In the genomic region with DNA sequence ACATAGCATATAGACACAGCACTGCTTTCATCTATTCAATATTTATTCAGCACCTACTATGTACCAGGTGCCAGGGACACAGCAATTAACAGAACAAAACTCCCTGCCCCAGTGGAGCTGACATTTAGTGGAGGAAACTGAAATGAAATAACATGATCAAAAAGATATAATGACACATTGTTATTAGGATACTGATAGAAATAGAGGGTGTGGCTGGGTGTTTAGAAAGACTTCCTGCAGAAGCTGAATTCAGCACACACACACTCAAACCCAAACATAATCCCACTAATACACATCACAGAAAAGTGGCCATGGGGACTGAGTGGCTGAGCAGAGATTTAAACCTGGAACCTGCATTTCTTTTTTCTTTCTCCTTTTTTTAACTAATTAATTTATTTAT, we compare ENCODE assay signal across 28 cellular contexts. TPM values are rescaled to one million over a fixed set of nuclear protein-coding genes. Genes with fewer than 3 reads are reported as not detected.
DNase-seq lines count a peak whose midpoint lies in the region; ATAC-seq and TF ChIP-seq lines count a peak whose summit lies in the region.
"Had no signal": no experiment of that assay in that cellular context is flagged by ENCODE, and none has a peak within 500 bp of the region (broad histone marks: within the 10 kb centered on the region; RNA-seq: fewer than 3 reads in every experiment).

No MANE protein-coding gene starts in this region.

- peak overlapping the region in 1 of 2 donors; percentile 92 for H3K4me3 Mint-ChIP-seq in activated T-cell treated with anti-CD3 and anti-CD28 coated beads, Interleukin-2, amount 50 U/mL, for 72 hours
- peak overlapping the region; percentile 61 for H3K4me3 Mint-ChIP-seq in CD8-positive, alpha-beta T cell
- H3K4me3 Mint-ChIP-seq in activated T-helper 1 cell treated with anti-CD3 and anti-CD28 coated beads, Interleukin-12 subunit alpha, Interleukin-12 subunit beta, Interleukin-2, Interleukin-4 antibody, amounts not matched to agents 30 ng/mL and 10 ng/mL and 1 ng/mL, durations not matched to agents 14 hours and 24 hours and 36 hours, result peak overlapping the region; percentile 90
- H3K4me3 Mint-ChIP-seq in natural killer cell treated with Interleukin-12 subunit alpha and Interleukin-12 subunit beta and Interleukin-15 and Interleukin-18, amount 100 ng/mL, for 72 hours, result peak overlapping the region; percentile 58
- H3K4me3 Mint-ChIP-seq: nephron progenitor cell had no signal

- no peaks in the 10 kb centered on the region for H3K9me3 ChIP-seq in CD8-positive, alpha-beta T cell (ENCODE audit: low read length)
- H3K9me3 ChIP-seq: suprapubic skin, uterus had no signal

- H3K27me3 Mint-ChIP-seq in activated T-cell treated with anti-CD3 and anti-CD28 coated beads, Interleukin-2, amount 50 U/mL, for 72 hours (ENCODE audit: low read depth), result no peaks in the 10 kb centered on the region
- no peaks in the 10 kb centered on the region for H3K27me3 Mint-ChIP-seq in CD8-positive, alpha-beta T cell (ENCODE audit: low read depth)
- H3K27me3 Mint-ChIP-seq in activated T-helper 1 cell treated with anti-CD3 and anti-CD28 coated beads, Interleukin-12 subunit alpha, Interleukin-12 subunit beta, Interleukin-2, Interleukin-4 antibody, amounts not matched to agents 30 ng/mL and 10 ng/mL and 1 ng/mL, durations not matched to agents 14 hours and 24 hours and 36 hours (ENCODE audit: insufficient read depth), result no peaks in the 10 kb centered on the region
- H3K27me3 Mint-ChIP-seq in natural killer cell treated with Interleukin-12 subunit alpha and Interleukin-12 subunit beta and Interleukin-15 and Interleukin-18, amount 100 ng/mL, for 72 hours, result no peaks in the 10 kb centered on the region

- peak overlapping the region; percentile 13 for H3K27ac Mint-ChIP-seq in activated T-cell treated with anti-CD3 and anti-CD28 coated beads, Interleukin-2, amount 50 U/mL, for 72 hours
- peak overlapping the region; percentile 81 for H3K27ac Mint-ChIP-seq in CD8-positive, alpha-beta T cell
- peak overlapping the region; percentile 95 for H3K27ac Mint-ChIP-seq in activated T-helper 1 cell treated with anti-CD3 and anti-CD28 coated beads, Interleukin-12 subunit alpha, Interleukin-12 subunit beta, Interleukin-2, Interleukin-4 antibody, amounts not matched to agents 30 ng/mL and 10 ng/mL and 1 ng/mL, durations not matched to agents 14 hours and 24 hours and 36 hours
- peak overlapping the region; percentile 81 to 94 for H3K27ac Mint-ChIP-seq in natural killer cell treated with Interleukin-12 subunit alpha and Interleukin-12 subunit beta and Interleukin-15 and Interleukin-18, amount 100 ng/mL, for 72 hours
- H3K27ac Mint-ChIP-seq: nephron progenitor cell had no signal

- POLR2A ChIA-PET in CD8-positive, alpha-beta T cell (lab: Charles Lee), result interaction anchor here (0.6 to 5.6 kb wide), 3 partner anchors 12 to 22 kb away, joined by 3 to 48 read pairs (median 12); partner anchors contain the start of gene PDE4A

- DNase-seq in activated T-cell treated with anti-CD3 and anti-CD28 coated beads, Interleukin-2, amount 50 U/mL, for 72 hours, result no peak
- DNase-seq in activated T-cell treated with anti-CD3 and anti-CD28 coated beads, Interleukin-2, amount 50 U/mL, for 1 hour, result no peak
- DNase-seq in CD8-positive, alpha-beta T cell, result no peak
- DNase-seq in activated T-helper 1 cell treated with anti-CD3 and anti-CD28 coated beads, Interleukin-12 subunit alpha, Interleukin-12 subunit beta, Interleukin-2, Interleukin-4 antibody, amounts not matched to agents 30 ng/mL and 10 ng/mL and 1 ng/mL, durations not matched to agents 14 hours and 24 hours and 36 hours (ENCODE audit: low spot score), result no peak
- DNase-seq in natural killer cell treated with Interleukin-12 subunit alpha and Interleukin-12 subunit beta and Interleukin-15 and Interleukin-18, amount 100 ng/mL, for 72 hours (ENCODE audit: low spot score), result no peak
- DNase-seq in amygdala (lab: John Stamatoyannopoulos, UW), result no peak
- DNase-seq in erythroblast (lab: John Stamatoyannopoulos, UW), result no peak
- no peak for DNase-seq in posterior cingulate gyrus
- DNase-seq: activated CD4-positive, CD25-positive, alpha-beta regulatory T cell treated with anti-CD3 and anti-CD28 coated beads, Interleukin-2, amount 50 U/mL, for 72 hours; activated gamma-delta T cell; aorta; caudate nucleus; foreskin keratinocyte; GF-D8; KBM-7; NCI-H146; NCI-H2171 treated with DMSO at 0.1 percent for 48 hours; NCI-H526 treated with DMSO at 0.1 percent for 48 hours; nephron progenitor cell; RPMI8226; stimulated activated CD8-positive, alpha-beta memory T cell treated with anti-CD3 and anti-CD28 coated beads, Interleukin-4, amount 100 ng/mL, for 48 hours; uterus had no signal

- ATAC-seq in activated T-cell treated with anti-CD3 and anti-CD28 coated beads, Interleukin-2, amount 50 U/mL, for 72 hours (replicated peaks in 1 of 2), result no peak
- ATAC-seq in CD8-positive, alpha-beta T cell, result no peak
- ATAC-seq in natural killer cell treated with Interleukin-12 subunit alpha and Interleukin-12 subunit beta and Interleukin-15 and Interleukin-18, amount 100 ng/mL, for 72 hours, result no peak
- ATAC-seq: foreskin keratinocyte, HCT116, left lobe of liver, sciatic nerve, SK-N-SH treated with all-trans-retinoic acid at 6 μM for 48 hours had no signal

- H3K36me3 ChIP-seq in CD8-positive, alpha-beta T cell (ENCODE audit: insufficient read depth, low read length), result no peaks in the 10 kb centered on the region
- H3K36me3 ChIP-seq: suprapubic skin, uterus had no signal

- no peaks in the 10 kb centered on the region for H3K27me3 ChIP-seq in CD8-positive, alpha-beta T cell (ENCODE audit: insufficient read depth, low read length)

- H3K4me3 ChIP-seq in CD8-positive, alpha-beta T cell (ENCODE audit: low read depth, low read length), result no peak overlapping the region
- H3K4me3 ChIP-seq: suprapubic skin, uterus had no signal

- H3K4me1 Mint-ChIP-seq in activated T-cell treated with anti-CD3 and anti-CD28 coated beads, Interleukin-2, amount 50 U/mL, for 72 hours (ENCODE audit: low read depth), result peaks cover 71% of the 10 kb centered on the region
- H3K4me1 Mint-ChIP-seq in CD8-positive, alpha-beta T cell (ENCODE audit: low read depth), result peaks cover 66% of the 10 kb centered on the region
- peaks cover 74% of the 10 kb centered on the region for H3K4me1 Mint-ChIP-seq in activated T-helper 1 cell treated with anti-CD3 and anti-CD28 coated beads, Interleukin-12 subunit alpha, Interleukin-12 subunit beta, Interleukin-2, Interleukin-4 antibody, amounts not matched to agents 30 ng/mL and 10 ng/mL and 1 ng/mL, durations not matched to agents 14 hours and 24 hours and 36 hours (ENCODE audit: low read depth)
- H3K4me1 Mint-ChIP-seq in natural killer cell treated with Interleukin-12 subunit alpha and Interleukin-12 subunit beta and Interleukin-15 and Interleukin-18, amount 100 ng/mL, for 72 hours (ENCODE audit: low read depth in 2 of 2), result peaks cover 56 to 71% of the 10 kb centered on the region in 2 donors

- no peak for TF ChIP-seq CTCF in CD8-positive, alpha-beta T cell (IDR thresholded peaks at IDR 0.05)

- H3K4me1 ChIP-seq in CD8-positive, alpha-beta T cell (ENCODE audit: insufficient read depth, low read length), result peaks cover 69% of the 10 kb centered on the region
- H3K4me1 ChIP-seq: foreskin keratinocyte had no signal

- no peak overlapping the region for H3K27ac ChIP-seq in CD8-positive, alpha-beta T cell (ENCODE audit: low read depth, low read length)
- H3K27ac ChIP-seq: C4-2B, foreskin keratinocyte, suprapubic skin, uterus had no signal

- TF ChIP-seq POLR2A in erythroblast (IDR thresholded peaks at IDR 0.05; ENCODE audit: low read length), result no peak

- H3K36me3 Mint-ChIP-seq in activated T-cell treated with anti-CD3 and anti-CD28 coated beads, Interleukin-2, amount 50 U/mL, for 72 hours (ENCODE audit: insufficient read depth in 2 of 2), result peaks cover 6 to 14% of the 10 kb centered on the region in 2 donors
- peaks cover 5% of the 10 kb centered on the region for H3K36me3 Mint-ChIP-seq in CD8-positive, alpha-beta T cell
- peaks cover 13% of the 10 kb centered on the region for H3K36me3 Mint-ChIP-seq in activated T-helper 1 cell treated with anti-CD3 and anti-CD28 coated beads, Interleukin-12 subunit alpha, Interleukin-12 subunit beta, Interleukin-2, Interleukin-4 antibody, amounts not matched to agents 30 ng/mL and 10 ng/mL and 1 ng/mL, durations not matched to agents 14 hours and 24 hours and 36 hours (ENCODE audit: low read depth)
- peaks cover 9% of the 10 kb centered on the region for H3K36me3 Mint-ChIP-seq in natural killer cell treated with Interleukin-12 subunit alpha and Interleukin-12 subunit beta and Interleukin-15 and Interleukin-18, amount 100 ng/mL, for 72 hours

- CTCF ChIA-PET in CD8-positive, alpha-beta T cell (lab: Charles Lee), result interaction anchor here (1.3 to 25.5 kb wide), 3 partner anchors 18 to 148 kb away, joined by 4 to 620 read pairs (median 7); partner anchors contain the start of gene PDE4A

- H3K9me3 Mint-ChIP-seq in activated T-cell treated with anti-CD3 and anti-CD28 coated beads, Interleukin-2, amount 50 U/mL, for 72 hours, result no peaks in the 10 kb centered on the region
- H3K9me3 Mint-ChIP-seq in CD8-positive, alpha-beta T cell, result no peaks in the 10 kb centered on the region
- H3K9me3 Mint-ChIP-seq in activated T-helper 1 cell treated with anti-CD3 and anti-CD28 coated beads, Interleukin-12 subunit alpha, Interleukin-12 subunit beta, Interleukin-2, Interleukin-4 antibody, amounts not matched to agents 30 ng/mL and 10 ng/mL and 1 ng/mL, durations not matched to agents 14 hours and 24 hours and 36 hours, result no peaks in the 10 kb centered on the region
- no peaks in the 10 kb centered on the region for H3K9me3 Mint-ChIP-seq in natural killer cell treated with Interleukin-12 subunit alpha and Interleukin-12 subunit beta and Interleukin-15 and Interleukin-18, amount 100 ng/mL, for 72 hours
- H3K9me3 Mint-ChIP-seq: nephron progenitor cell had no signal

- intact Hi-C loops in CD8-positive, alpha-beta T cell (cut with DNase I, micrococcal nuclease), result loop anchor here (10.0 kb wide), 3 partner anchors 98 to 968 kb away; partner anchors contain the start of genes ILF3 (in 1 of the 2), KEAP1 (in 1 of the 2) and SWSAP1 (in 1 of the 2)
- intact Hi-C loops in activated T-helper 1 cell treated with anti-CD3 and anti-CD28 coated beads, Interleukin-12 subunit alpha, Interleukin-12 subunit beta, Interleukin-2, Interleukin-4 antibody, amounts not matched to agents 30 ng/mL and 10 ng/mL and 1 ng/mL, durations not matched to agents 14 hours and 24 hours and 36 hours (cut with micrococcal nuclease), result loop anchor here (10.0 kb wide), 1 partner anchor 688 kb away; no protein-coding TSS in a partner anchor
- intact Hi-C loops in posterior cingulate gyrus (cut with DNase I), result no loop called here

RNA-seq across cellular contexts. Expression of gene CDC37, which starts 3.8 kb away (rescaled TPM):
- total RNA-seq in activated T-cell treated with anti-CD3 and anti-CD28 coated beads, Interleukin-2, amount 50 U/mL, for 72 hours, result 100 to 1,000 TPM; 128 to 137 TPM
- 100 to 1,000 TPM; 195 to 196 TPM for total RNA-seq in CD8-positive, alpha-beta T cell
- 320 and 326 TPM in 2 replicates for total RNA-seq in activated T-helper 1 cell treated with anti-CD3 and anti-CD28 coated beads, Interleukin-12 subunit alpha, Interleukin-12 subunit beta, Interleukin-2, Interleukin-4 antibody, amounts not matched to agents 30 ng/mL and 10 ng/mL and 1 ng/mL, durations not matched to agents 14 hours and 24 hours and 36 hours
- 100 to 1,000 TPM; 228 to 368 TPM for total RNA-seq in natural killer cell treated with Interleukin-12 subunit alpha and Interleukin-12 subunit beta and Interleukin-15 and Interleukin-18, amount 100 ng/mL, for 72 hours

RNA-seq across cellular contexts. Expression of gene PDE4A, which starts 13.2 kb away (rescaled TPM):
- 10 to 100 TPM; 21.8 to 36.8 TPM for total RNA-seq in activated T-cell treated with anti-CD3 and anti-CD28 coated beads, Interleukin-2, amount 50 U/mL, for 72 hours
- 10 to 100 TPM; 21.1 to 23.6 TPM for total RNA-seq in CD8-positive, alpha-beta T cell
- 67.7 and 71.1 TPM in 2 replicates for total RNA-seq in activated T-helper 1 cell treated with anti-CD3 and anti-CD28 coated beads, Interleukin-12 subunit alpha, Interleukin-12 subunit beta, Interleukin-2, Interleukin-4 antibody, amounts not matched to agents 30 ng/mL and 10 ng/mL and 1 ng/mL, durations not matched to agents 14 hours and 24 hours and 36 hours
- total RNA-seq in natural killer cell treated with Interleukin-12 subunit alpha and Interleukin-12 subunit beta and Interleukin-15 and Interleukin-18, amount 100 ng/mL, for 72 hours, result 10 to 100 TPM; 14.5 to 46.6 TPM

RNA-seq across cellular contexts. Expression of gene TYK2, which starts 26.7 kb away (rescaled TPM):
- 100 to 1,000 TPM; 174 to 222 TPM for total RNA-seq in activated T-cell treated with anti-CD3 and anti-CD28 coated beads, Interleukin-2, amount 50 U/mL, for 72 hours
- total RNA-seq in CD8-positive, alpha-beta T cell, result 100 to 1,000 TPM; 244 to 250 TPM
- total RNA-seq in activated T-helper 1 cell treated with anti-CD3 and anti-CD28 coated beads, Interleukin-12 subunit alpha, Interleukin-12 subunit beta, Interleukin-2, Interleukin-4 antibody, amounts not matched to agents 30 ng/mL and 10 ng/mL and 1 ng/mL, durations not matched to agents 14 hours and 24 hours and 36 hours, result 268 and 271 TPM in 2 replicates
- total RNA-seq in natural killer cell treated with Interleukin-12 subunit alpha and Interleukin-12 subunit beta and Interleukin-15 and Interleukin-18, amount 100 ng/mL, for 72 hours, result 100 to 1,000 TPM; 310 to 453 TPM

Comparison
In these comparisons a context has a peak if more than half of its experiments do, and no peak if none do; other contexts are left out.
1. H3K27ac Mint-ChIP-seq: peak in every context shown above with its lines; median percentile 95 in activated T-helper 1 cell treated with anti-CD3 and anti-CD28 coated beads, Interleukin-12 subunit alpha, Interleukin-12 subunit beta, Interleukin-2, Interleukin-4 antibody, amounts not matched to agents 30 ng/mL and 10 ng/mL and 1 ng/mL, durations not matched to agents 14 hours and 24 hours and 36 hours; 88 in natural killer cell treated with Interleukin-12 subunit alpha and Interleukin-12 subunit beta and Interleukin-15 and Interleukin-18, amount 100 ng/mL, for 72 hours; 81 in CD8-positive, alpha-beta T cell; 13 in activated T-cell treated with anti-CD3 and anti-CD28 coated beads, Interleukin-2, amount 50 U/mL, for 72 hours.